1 cellular context compared by ENCODE assay signal in the genomic region with DNA sequence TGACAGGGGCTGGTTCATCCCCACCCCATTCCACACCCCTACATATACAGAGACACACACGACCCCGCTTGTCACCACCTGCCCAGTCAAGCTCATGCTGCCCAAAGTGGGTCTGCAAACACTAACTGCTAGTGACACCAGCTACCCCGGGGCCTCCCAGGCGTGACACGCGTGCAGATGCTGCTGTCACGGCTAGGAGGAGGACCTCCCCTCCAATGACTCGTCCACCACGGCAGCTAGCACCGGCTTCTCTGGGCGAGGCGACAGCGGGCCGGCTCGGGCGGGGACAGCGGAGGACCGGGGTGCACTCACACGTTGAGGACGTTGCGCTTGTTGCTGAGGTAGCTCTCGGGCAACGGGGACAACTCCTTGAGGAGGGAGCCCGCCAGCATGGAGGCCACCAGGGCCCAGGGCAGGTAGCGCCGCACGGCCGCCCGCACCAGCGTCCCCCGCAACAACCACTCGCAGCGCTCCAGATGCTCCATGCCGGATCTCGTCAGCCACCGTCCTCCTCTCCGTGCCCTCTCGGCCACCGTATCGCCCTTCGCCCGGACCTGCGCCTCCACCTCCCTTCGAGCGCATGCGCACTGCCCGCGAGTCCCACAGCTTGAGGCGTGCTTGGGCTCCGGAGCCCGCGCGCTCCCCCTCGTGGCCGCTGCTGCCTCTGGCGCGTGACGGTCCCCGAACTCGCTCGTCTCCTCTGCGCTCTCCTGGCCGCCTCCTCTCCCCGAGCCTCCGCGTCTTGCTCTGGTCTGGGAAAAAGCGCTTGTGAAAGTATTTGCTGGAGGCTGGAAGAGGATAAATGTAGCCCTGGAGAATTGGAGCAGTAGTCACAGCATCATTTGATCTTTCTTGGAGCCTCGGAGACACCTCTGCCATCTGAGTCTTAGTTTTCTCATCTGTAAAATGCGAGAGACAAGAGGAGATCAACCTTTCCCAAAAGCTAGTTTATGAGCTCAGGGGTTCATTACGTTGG.
TF ChIP-seq lines count a peak whose summit lies in the region.

A gene with protein sequence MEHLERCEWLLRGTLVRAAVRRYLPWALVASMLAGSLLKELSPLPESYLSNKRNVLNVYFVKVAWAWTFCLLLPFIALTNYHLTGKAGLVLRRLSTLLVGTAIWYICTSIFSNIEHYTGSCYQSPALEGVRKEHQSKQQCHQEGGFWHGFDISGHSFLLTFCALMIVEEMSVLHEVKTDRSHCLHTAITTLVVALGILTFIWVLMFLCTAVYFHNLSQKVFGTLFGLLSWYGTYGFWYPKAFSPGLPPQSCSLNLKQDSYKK (minus strand): TSS at position 539 of the 976 bp plus-strand sequence. CDS start 54 bp downstream, at position 485.

TF ChIP-seq in K562, 482 proteins besides CTCF, POLR2A, EP300 and RAD21 (continued from another document):
- TF ChIP-seq, protein P1, sequence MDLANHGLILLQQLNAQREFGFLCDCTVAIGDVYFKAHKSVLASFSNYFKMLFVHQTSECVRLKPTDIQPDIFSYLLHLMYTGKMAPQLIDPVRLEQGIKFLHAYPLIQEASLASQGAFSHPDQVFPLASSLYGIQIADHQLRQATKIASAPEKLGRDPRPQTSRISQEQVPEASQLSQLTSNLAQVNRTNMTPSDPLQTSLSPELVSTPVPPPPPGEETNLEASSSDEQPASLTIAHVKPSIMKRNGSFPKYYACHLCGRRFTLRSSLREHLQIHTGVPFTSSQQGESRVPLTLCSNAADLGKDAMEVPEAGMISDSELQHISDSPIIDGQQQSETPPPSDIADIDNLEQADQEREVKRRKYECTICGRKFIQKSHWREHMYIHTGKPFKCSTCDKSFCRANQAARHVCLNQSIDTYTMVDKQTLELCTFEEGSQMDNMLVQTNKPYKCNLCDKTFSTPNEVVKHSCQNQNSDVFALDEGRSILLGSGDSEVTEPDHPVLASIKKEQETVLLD (IDR thresholded peaks at IDR 0.05) = peak; percentile 98
- TF ChIP-seq MTA3 (IDR thresholded peaks at IDR 0.05; ENCODE audit: borderline replicate concordance) (peak; percentile 99), PTRF (tag; IDR thresholded peaks at IDR 0.05) (no peak), MEF2A (IDR thresholded peaks at IDR 0.05; ENCODE audit: control insufficient read depth, low read depth, low read length) (no peak), HMGN3 (IDR thresholded peaks at IDR 0.05; ENCODE audit: borderline replicate concordance, extremely low read depth, insufficient read length, low read depth, low read length) (peak; percentile 70), ZNF3 (CRISPR knock-in tag; IDR thresholded peaks at IDR 0.05) (no peak), SRSF7 (optimal IDR thresholded peaks at IDR 0.05; ENCODE audit: low read depth, low read length) (no peak), ZNF217 (CRISPR knock-in tag; IDR thresholded peaks at IDR 0.05) (no peak), ZNF57 (CRISPR knock-in tag; IDR thresholded peaks at IDR 0.05) (no peak), POLR3A (IDR thresholded peaks at IDR 0.05; ENCODE audit: borderline replicate concordance, extremely low read depth, insufficient read depth, insufficient read length) (no peak), ZNF764 (CRISPR knock-in tag; IDR thresholded peaks at IDR 0.05; ENCODE audit: low read depth) (no peak), SRSF1 (IDR thresholded peaks at IDR 0.05; ENCODE audit: low read depth, low read length) (no peak), HMGXB4 (CRISPR knock-in tag; IDR thresholded peaks at IDR 0.05) (no peak), RFX5 (IDR thresholded peaks at IDR 0.05; ENCODE audit: low read depth, low read length) (no peak)
- TF ChIP-seq, protein P2, sequence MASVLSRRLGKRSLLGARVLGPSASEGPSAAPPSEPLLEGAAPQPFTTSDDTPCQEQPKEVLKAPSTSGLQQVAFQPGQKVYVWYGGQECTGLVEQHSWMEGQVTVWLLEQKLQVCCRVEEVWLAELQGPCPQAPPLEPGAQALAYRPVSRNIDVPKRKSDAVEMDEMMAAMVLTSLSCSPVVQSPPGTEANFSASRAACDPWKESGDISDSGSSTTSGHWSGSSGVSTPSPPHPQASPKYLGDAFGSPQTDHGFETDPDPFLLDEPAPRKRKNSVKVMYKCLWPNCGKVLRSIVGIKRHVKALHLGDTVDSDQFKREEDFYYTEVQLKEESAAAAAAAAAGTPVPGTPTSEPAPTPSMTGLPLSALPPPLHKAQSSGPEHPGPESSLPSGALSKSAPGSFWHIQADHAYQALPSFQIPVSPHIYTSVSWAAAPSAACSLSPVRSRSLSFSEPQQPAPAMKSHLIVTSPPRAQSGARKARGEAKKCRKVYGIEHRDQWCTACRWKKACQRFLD (CRISPR knock-in tag; IDR thresholded peaks at IDR 0.05) = no peak
- TF ChIP-seq, protein P3, sequence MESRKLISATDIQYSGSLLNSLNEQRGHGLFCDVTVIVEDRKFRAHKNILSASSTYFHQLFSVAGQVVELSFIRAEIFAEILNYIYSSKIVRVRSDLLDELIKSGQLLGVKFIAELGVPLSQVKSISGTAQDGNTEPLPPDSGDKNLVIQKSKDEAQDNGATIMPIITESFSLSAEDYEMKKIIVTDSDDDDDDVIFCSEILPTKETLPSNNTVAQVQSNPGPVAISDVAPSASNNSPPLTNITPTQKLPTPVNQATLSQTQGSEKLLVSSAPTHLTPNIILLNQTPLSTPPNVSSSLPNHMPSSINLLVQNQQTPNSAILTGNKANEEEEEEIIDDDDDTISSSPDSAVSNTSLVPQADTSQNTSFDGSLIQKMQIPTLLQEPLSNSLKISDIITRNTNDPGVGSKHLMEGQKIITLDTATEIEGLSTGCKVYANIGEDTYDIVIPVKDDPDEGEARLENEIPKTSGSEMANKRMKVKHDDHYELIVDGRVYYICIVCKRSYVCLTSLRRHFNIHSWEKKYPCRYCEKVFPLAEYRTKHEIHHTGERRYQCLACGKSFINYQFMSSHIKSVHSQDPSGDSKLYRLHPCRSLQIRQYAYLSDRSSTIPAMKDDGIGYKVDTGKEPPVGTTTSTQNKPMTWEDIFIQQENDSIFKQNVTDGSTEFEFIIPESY (CRISPR knock-in tag; IDR thresholded peaks at IDR 0.05) = no peak
- TF ChIP-seq, protein P4, sequence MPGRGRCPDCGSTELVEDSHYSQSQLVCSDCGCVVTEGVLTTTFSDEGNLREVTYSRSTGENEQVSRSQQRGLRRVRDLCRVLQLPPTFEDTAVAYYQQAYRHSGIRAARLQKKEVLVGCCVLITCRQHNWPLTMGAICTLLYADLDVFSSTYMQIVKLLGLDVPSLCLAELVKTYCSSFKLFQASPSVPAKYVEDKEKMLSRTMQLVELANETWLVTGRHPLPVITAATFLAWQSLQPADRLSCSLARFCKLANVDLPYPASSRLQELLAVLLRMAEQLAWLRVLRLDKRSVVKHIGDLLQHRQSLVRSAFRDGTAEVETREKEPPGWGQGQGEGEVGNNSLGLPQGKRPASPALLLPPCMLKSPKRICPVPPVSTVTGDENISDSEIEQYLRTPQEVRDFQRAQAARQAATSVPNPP (IDR thresholded peaks at IDR 0.05; ENCODE audit: borderline replicate concordance, insufficient read depth, insufficient read length) = no peak
- TF ChIP-seq, protein P5, sequence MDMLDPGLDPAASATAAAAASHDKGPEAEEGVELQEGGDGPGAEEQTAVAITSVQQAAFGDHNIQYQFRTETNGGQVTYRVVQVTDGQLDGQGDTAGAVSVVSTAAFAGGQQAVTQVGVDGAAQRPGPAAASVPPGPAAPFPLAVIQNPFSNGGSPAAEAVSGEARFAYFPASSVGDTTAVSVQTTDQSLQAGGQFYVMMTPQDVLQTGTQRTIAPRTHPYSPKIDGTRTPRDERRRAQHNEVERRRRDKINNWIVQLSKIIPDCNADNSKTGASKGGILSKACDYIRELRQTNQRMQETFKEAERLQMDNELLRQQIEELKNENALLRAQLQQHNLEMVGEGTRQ (CRISPR knock-in tag; IDR thresholded peaks at IDR 0.05) = peak; percentile 31; the same call in 1 of the 2 replicates
